In the genomic region with DNA sequence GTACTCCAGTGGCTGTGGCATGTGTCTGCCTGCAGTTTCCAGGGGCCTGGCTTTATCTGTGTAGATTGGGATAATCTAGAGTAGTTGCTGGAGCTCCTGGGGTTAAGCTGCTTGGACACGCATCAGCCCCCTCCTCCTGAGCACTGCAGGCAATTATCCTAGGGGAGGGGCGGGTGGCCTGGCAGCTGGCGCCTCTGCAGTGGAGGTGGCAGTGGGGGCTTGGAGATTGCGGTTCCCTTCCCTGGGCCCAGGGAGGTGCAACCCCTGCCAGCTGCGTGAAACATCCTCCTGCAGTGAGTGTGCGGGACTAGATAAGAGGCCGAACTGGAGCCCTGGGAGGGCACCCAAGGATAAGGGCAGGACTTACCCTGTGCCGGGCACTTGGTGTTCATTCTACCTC, we compare ENCODE assay signal across 32 cellular contexts.
DNase-seq lines count a peak whose midpoint lies in the region; ATAC-seq and TF ChIP-seq lines count a peak whose summit lies in the region.
"Had no signal": no experiment of that assay in that cellular context is flagged by ENCODE, and none has a peak within 500 bp of the region (broad histone marks: within the 10 kb centered on the region; RNA-seq: fewer than 3 reads in every experiment).

No MANE protein-coding gene starts in this region.

- peaks cover 18% of the 10 kb centered on the region for H3K4me1 ChIP-seq in mesodermal cell (ENCODE audit: control insufficient read depth, insufficient read depth, low read length, poor library complexity, severe bottlenecking)
- H3K4me1 ChIP-seq: psoas muscle, sigmoid colon, transverse colon had no signal

- DNase-seq in D341Med (ENCODE audit: low spot score) (peak; percentile 69), NCI-H146 treated with DMSO at 0.1 percent for 48 hours (lab: John Stamatoyannopoulos, UW; ENCODE audit: unreplicated experiment) (peak; percentile 11), WERI-Rb-1 (peak; percentile 94), inferior parietal cortex (ENCODE audit: extremely low spot score) (no peak)
- no peak for DNase-seq in activated T-cell treated with anti-CD3 and anti-CD28 coated beads, Interleukin-2, amount 50 U/mL, for 4 hours
- no peak for DNase-seq in activated naive CD4-positive, alpha-beta T cell treated with Interleukin-2 at 50 U/mL for 16 hours
- DNase-seq: activated CD4-positive, alpha-beta memory T cell treated with anti-CD3 and anti-CD28 coated beads for 36 hours; activated CD4-positive, alpha-beta T cell treated with anti-CD3 and anti-CD28 coated beads for 1 hour; activated naive CD4-positive, alpha-beta T cell treated with anti-CD3 and anti-CD28 coated beads for 36 hours; COR-L47; dermis blood vessel endothelial cell; DMS79; GF-D8; GM23248; heart right ventricle; kidney; naive thymus-derived CD4-positive, alpha-beta T cell; NCI-H1092 treated with DMSO at 0.1 percent for 48 hours; NCI-H2029 treated with DMSO at 0.1 percent for 48 hours; NCI-H748 treated with DMSO at 0.1 percent for 48 hours; nucleus accumbens; sigmoid colon; stimulated activated CD4-positive, alpha-beta T cell treated with anti-CD3 and anti-CD28 coated beads, Interleukin-4, amount 100 ng/mL, for 1 hour; transverse colon had no signal

- no peak for TF ChIP-seq CTCF in WERI-Rb-1 (IDR thresholded peaks at IDR 0.05; ENCODE audit: low read depth, low read length)

- no peaks in the 10 kb centered on the region for H3K27me3 ChIP-seq in WERI-Rb-1 (ENCODE audit: insufficient read depth, low read depth, severe bottlenecking)
- H3K27me3 ChIP-seq: BLaER1 treated with 17β-estradiol and CSF1 and Interleukin-3, amounts not matched to agents 10 nM and 100 nM; heart right ventricle; transverse colon had no signal

- H3K27ac ChIP-seq in WERI-Rb-1 = peak overlapping the region; percentile 84
- peak overlapping the region; percentile 25 for H3K27ac ChIP-seq in mesodermal cell (ENCODE audit: low read depth, low read length, severe bottlenecking)
- H3K27ac ChIP-seq: BLaER1 treated with 17β-estradiol and CSF1 and Interleukin-3, amounts not matched to agents 10 nM and 100 nM; GM23248; heart right ventricle; psoas muscle; RWPE1; sigmoid colon; SK-N-MC; transverse colon had no signal

- H3K4me3 Mint-ChIP-seq in activated T-cell treated with anti-CD3 and anti-CD28 coated beads, Interleukin-2, amount 50 U/mL, for 4 hours = no peak overlapping the region
- H3K4me3 Mint-ChIP-seq: activated CD4-positive, alpha-beta memory T cell treated with anti-CD3 and anti-CD28 coated beads for 36 hours; activated naive CD4-positive, alpha-beta T cell treated with anti-CD3 and anti-CD28 coated beads for 36 hours; activated T-helper 1 cell treated with anti-CD3 and anti-CD28 coated beads, Interleukin-12 subunit alpha, Interleukin-12 subunit beta, Interleukin-2, Interleukin-4 antibody, amounts not matched to agents 30 ng/mL and 10 ng/mL and 1 ng/mL, durations not matched to agents 14 hours and 24 hours and 36 hours; central memory CD8-positive, alpha-beta T cell; naive thymus-derived CD4-positive, alpha-beta T cell; T-helper 1 cell treated with Interleukin-12 subunit alpha and Interleukin-12 subunit beta and Interleukin-4 antibody, amounts not matched to agents 30 μg/mL and 1 μg/mL, for 36 hours had no signal

- H3K36me3 Mint-ChIP-seq in activated T-cell treated with anti-CD3 and anti-CD28 coated beads, Interleukin-2, amount 50 U/mL, for 4 hours (ENCODE audit: insufficient read depth) = no peaks in the 10 kb centered on the region
- H3K36me3 Mint-ChIP-seq: activated CD4-positive, alpha-beta memory T cell treated with anti-CD3 and anti-CD28 coated beads for 36 hours had no signal

- H3K4me3 ChIP-seq in WERI-Rb-1 (ENCODE audit: low read depth, low read length) = peak overlapping the region; percentile 25
- H3K4me3 ChIP-seq in mesodermal cell (ENCODE audit: extremely low read depth, insufficient read depth, low read length, poor library complexity, severe bottlenecking) = no peak overlapping the region
- H3K4me3 ChIP-seq: BLaER1 treated with 17β-estradiol and CSF1 and Interleukin-3, amounts not matched to agents 10 nM and 100 nM; GM23248; heart right ventricle; psoas muscle; sigmoid colon; SK-N-MC; transverse colon had no signal

- no peaks in the 10 kb centered on the region for H3K9me3 Mint-ChIP-seq in activated T-cell treated with anti-CD3 and anti-CD28 coated beads, Interleukin-2, amount 50 U/mL, for 4 hours
- H3K9me3 Mint-ChIP-seq: activated CD4-positive, alpha-beta memory T cell treated with anti-CD3 and anti-CD28 coated beads for 36 hours; activated naive CD4-positive, alpha-beta T cell treated with anti-CD3 and anti-CD28 coated beads for 36 hours; activated T-helper 1 cell treated with anti-CD3 and anti-CD28 coated beads, Interleukin-12 subunit alpha, Interleukin-12 subunit beta, Interleukin-2, Interleukin-4 antibody, amounts not matched to agents 30 ng/mL and 10 ng/mL and 1 ng/mL, durations not matched to agents 14 hours and 24 hours and 36 hours; central memory CD8-positive, alpha-beta T cell; naive thymus-derived CD4-positive, alpha-beta T cell; T-helper 1 cell treated with Interleukin-12 subunit alpha and Interleukin-12 subunit beta and Interleukin-4 antibody, amounts not matched to agents 30 μg/mL and 1 μg/mL, for 36 hours had no signal

- WGBS in mesodermal cell (ENCODE audit: insufficient coverage in 2 of 2), 2 experiments = 82 to 95% methylated on average over 7 of the region's 8 CpGs

- H3K4me1 Mint-ChIP-seq in activated T-cell treated with anti-CD3 and anti-CD28 coated beads, Interleukin-2, amount 50 U/mL, for 4 hours (ENCODE audit: low read depth) = no peaks in the 10 kb centered on the region
- H3K4me1 Mint-ChIP-seq: central memory CD8-positive, alpha-beta T cell had no signal

- H3K36me3 ChIP-seq in WERI-Rb-1 (no peaks in the 10 kb centered on the region), mesodermal cell (ENCODE audit: control insufficient read depth, insufficient read depth, low read length) (no peaks in the 10 kb centered on the region)
- H3K36me3 ChIP-seq: BLaER1 treated with 17β-estradiol and CSF1 and Interleukin-3, amounts not matched to agents 10 nM and 100 nM; heart right ventricle; sigmoid colon; transverse colon had no signal

- peaks cover 5% of the 10 kb centered on the region for H3K9me3 ChIP-seq in WERI-Rb-1 (ENCODE audit: severe bottlenecking)
- no peaks in the 10 kb centered on the region for H3K9me3 ChIP-seq in mesodermal cell (ENCODE audit: control insufficient read depth, low read length)
- H3K9me3 ChIP-seq: heart right ventricle, psoas muscle, sigmoid colon, transverse colon had no signal

- H3K27me3 Mint-ChIP-seq in activated T-cell treated with anti-CD3 and anti-CD28 coated beads, Interleukin-2, amount 50 U/mL, for 4 hours (ENCODE audit: low read depth) = peaks cover 6% of the 10 kb centered on the region
- H3K27me3 Mint-ChIP-seq: activated CD4-positive, alpha-beta memory T cell treated with anti-CD3 and anti-CD28 coated beads for 36 hours; naive thymus-derived CD4-positive, alpha-beta T cell had no signal

- ATAC-seq in activated T-cell treated with anti-CD3 and anti-CD28 coated beads, Interleukin-2, amount 50 U/mL, for 4 hours = no peak
- ATAC-seq: naive thymus-derived CD4-positive, alpha-beta T cell; psoas muscle had no signal

Comparison
In these comparisons a context has a peak if more than half of its experiments do, and no peak if none do; other contexts are left out.
1. DNase-seq: peak in D341Med (single experiment), NCI-H146 treated with DMSO at 0.1 percent for 48 hours (single experiment) and WERI-Rb-1 (single experiment); none in activated T-cell treated with anti-CD3 and anti-CD28 coated beads, Interleukin-2, amount 50 U/mL, for 4 hours (single experiment), activated naive CD4-positive, alpha-beta T cell treated with Interleukin-2 at 50 U/mL for 16 hours (single experiment) and inferior parietal cortex (single experiment).